In the genomic region with DNA sequence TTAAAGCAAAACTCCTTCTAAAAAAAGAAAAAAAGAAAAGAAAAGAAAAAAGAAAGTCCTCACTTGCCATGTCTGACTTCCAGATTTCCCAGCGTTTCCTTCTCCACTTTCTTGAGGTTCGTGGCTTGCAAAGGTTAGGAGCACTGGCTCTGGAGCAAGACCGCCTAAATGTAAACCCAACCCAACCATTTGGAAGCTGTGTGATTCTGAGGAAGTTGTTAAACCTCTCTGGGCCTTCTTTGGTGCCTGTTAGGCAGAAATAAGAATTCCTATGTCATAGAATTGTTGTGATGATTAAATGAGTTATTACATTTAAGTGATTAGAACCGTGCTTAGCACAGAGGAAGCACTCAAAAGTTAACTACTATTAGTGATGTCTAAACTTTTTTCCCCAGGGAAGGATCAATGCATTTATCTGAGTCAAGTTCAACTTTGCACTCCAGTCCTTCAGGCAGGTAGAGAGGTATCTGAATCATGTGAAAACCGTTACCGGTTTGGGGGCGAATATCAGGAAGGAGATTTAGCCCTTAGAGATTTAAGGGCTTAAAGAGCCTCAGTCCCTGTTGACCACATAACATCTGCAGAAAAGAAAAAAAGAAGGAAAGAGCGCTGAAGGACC, we compare ENCODE assay signal across 8 cellular contexts.
A peak's percentile ranks its signal among the peaks of the same experiment; 100 is the strongest.
DNase-seq lines count a peak whose midpoint lies in the region; ATAC-seq and TF ChIP-seq lines count a peak whose summit lies in the region.

No MANE protein-coding gene starts in this region.

- CTCF ChIA-PET in naive thymus-derived CD4-positive, alpha-beta T cell (lab: Charles Lee): interaction anchor here (0.6 kb wide), 1 partner anchor 9 kb away, joined by 3 read pairs; no protein-coding TSS in a partner anchor
- CTCF ChIA-PET in CD8-positive, alpha-beta memory T cell (lab: Charles Lee): interaction anchor here (2.0 kb wide), 1 partner anchor 13 kb away, joined by 4 read pairs; no protein-coding TSS in a partner anchor

- no peak for TF ChIP-seq CTCF in BE2C (IDR thresholded peaks at IDR 0.05; ENCODE audit: low read depth, low read length)

- H3K4me1 Mint-ChIP-seq in activated T-helper 2 cell treated with anti-CD3 and anti-CD28 coated beads, Interferon-gamma antibody, Interleukin-2, Interleukin-4, amounts not matched to agents 10 μg/mL and 5 μg/mL and 100 μg/mL, durations not matched to agents 14 hours and 24 hours and 36 hours (ENCODE audit: low read depth): peaks cover 8% of the 10 kb centered on the region
- H3K4me1 Mint-ChIP-seq in naive thymus-derived CD4-positive, alpha-beta T cell: peaks cover 5 to 12% (median 6%) of the 10 kb centered on the region in 7 donors
- peaks cover 4 to 6% (median 5%) of the 10 kb centered on the region in 3 donors for H3K4me1 Mint-ChIP-seq in CD8-positive, alpha-beta memory T cell

- peak overlapping the region; percentile 40 for H3K4me3 ChIP-seq in BE2C (ENCODE audit: low read depth, low read length)
- no peak overlapping the region for H3K4me3 ChIP-seq in naive thymus-derived CD4-positive, alpha-beta T cell (ENCODE audit: low read length)
- no peak overlapping the region for H3K4me3 ChIP-seq in CD8-positive, alpha-beta memory T cell (ENCODE audit: low read length)

- H3K9me3 ChIP-seq in BE2C: no peaks in the 10 kb centered on the region
- H3K9me3 ChIP-seq in naive thymus-derived CD4-positive, alpha-beta T cell (ENCODE audit: control insufficient read depth in 2 of 3, low read length in 3 of 3): no peaks in the 10 kb centered on the region
- no peaks in the 10 kb centered on the region for H3K9me3 ChIP-seq in CD8-positive, alpha-beta memory T cell (ENCODE audit: low read length)

- H3K36me3 Mint-ChIP-seq in activated T-helper 2 cell treated with anti-CD3 and anti-CD28 coated beads, Interferon-gamma antibody, Interleukin-2, Interleukin-4, amounts not matched to agents 10 μg/mL and 5 μg/mL and 100 μg/mL, durations not matched to agents 14 hours and 24 hours and 36 hours (ENCODE audit: low read depth): no peaks in the 10 kb centered on the region
- no peaks in the 10 kb centered on the region for H3K36me3 Mint-ChIP-seq in naive thymus-derived CD4-positive, alpha-beta T cell
- no peaks in the 10 kb centered on the region for H3K36me3 Mint-ChIP-seq in CD8-positive, alpha-beta memory T cell

- intact Hi-C loops in activated T-helper 2 cell treated with anti-CD3 and anti-CD28 coated beads, Interferon-gamma antibody, Interleukin-2, Interleukin-4, amounts not matched to agents 10 μg/mL and 5 μg/mL and 100 μg/mL, durations not matched to agents 14 hours and 24 hours and 36 hours (cut with micrococcal nuclease): no loop called here
- intact Hi-C loops in naive thymus-derived CD4-positive, alpha-beta T cell (cut with micrococcal nuclease): no loop called here

- no peaks in the 10 kb centered on the region for H3K36me3 ChIP-seq in BE2C
- no peaks in the 10 kb centered on the region for H3K36me3 ChIP-seq in naive thymus-derived CD4-positive, alpha-beta T cell (ENCODE audit: control insufficient read depth in 2 of 3, insufficient read depth in 3 of 3, low read length in 3 of 3)
- H3K36me3 ChIP-seq in CD8-positive, alpha-beta memory T cell (ENCODE audit: insufficient read depth, low read length): no peaks in the 10 kb centered on the region

- no peaks in the 10 kb centered on the region for H3K9me3 Mint-ChIP-seq in activated T-helper 2 cell treated with anti-CD3 and anti-CD28 coated beads, Interferon-gamma antibody, Interleukin-2, Interleukin-4, amounts not matched to agents 10 μg/mL and 5 μg/mL and 100 μg/mL, durations not matched to agents 14 hours and 24 hours and 36 hours
- peaks cover 0 to 5% (median 0%) of the 10 kb centered on the region in 11 donors for H3K9me3 Mint-ChIP-seq in naive thymus-derived CD4-positive, alpha-beta T cell
- H3K9me3 Mint-ChIP-seq in CD8-positive, alpha-beta memory T cell: no peaks in the 10 kb centered on the region

- ATAC-seq in GM21447 (IDR thresholded peaks at IDR 0.05; ENCODE audit: unreplicated experiment) (peak; percentile 19), GM21423 (IDR thresholded peaks at IDR 0.05; ENCODE audit: unreplicated experiment) (no peak), GM18517 (IDR thresholded peaks at IDR 0.05; ENCODE audit: unreplicated experiment) (no peak)
- no peak for ATAC-seq in naive thymus-derived CD4-positive, alpha-beta T cell

- H3K4me3 Mint-ChIP-seq in activated T-helper 2 cell treated with anti-CD3 and anti-CD28 coated beads, Interferon-gamma antibody, Interleukin-2, Interleukin-4, amounts not matched to agents 10 μg/mL and 5 μg/mL and 100 μg/mL, durations not matched to agents 14 hours and 24 hours and 36 hours (ENCODE audit: low read depth): peak overlapping the region; percentile 34
- peak overlapping the region; percentile 66 to 85 (median 78) for H3K4me3 Mint-ChIP-seq in naive thymus-derived CD4-positive, alpha-beta T cell
- peak overlapping the region in 3 of 7 donors; percentile 29 to 40 (median 38) for H3K4me3 Mint-ChIP-seq in CD8-positive, alpha-beta memory T cell

- peaks cover 3% of the 10 kb centered on the region; the same call in 1 of the 2 replicates for H3K4me1 ChIP-seq in BE2C
- H3K4me1 ChIP-seq in naive thymus-derived CD4-positive, alpha-beta T cell (ENCODE audit: control insufficient read depth in 2 of 2, insufficient read depth in 2 of 2, low read length in 2 of 2): no peaks in the 10 kb centered on the region
- no peaks in the 10 kb centered on the region for H3K4me1 ChIP-seq in CD8-positive, alpha-beta memory T cell (ENCODE audit: insufficient read depth, low read length)

- POLR2A ChIA-PET in naive thymus-derived CD4-positive, alpha-beta T cell (lab: Charles Lee): no interaction called here
- POLR2A ChIA-PET in CD8-positive, alpha-beta memory T cell (lab: Charles Lee): no interaction called here

- H3K27me3 Mint-ChIP-seq in activated T-helper 2 cell treated with anti-CD3 and anti-CD28 coated beads, Interferon-gamma antibody, Interleukin-2, Interleukin-4, amounts not matched to agents 10 μg/mL and 5 μg/mL and 100 μg/mL, durations not matched to agents 14 hours and 24 hours and 36 hours (ENCODE audit: low read depth): peaks cover 25% of the 10 kb centered on the region
- H3K27me3 Mint-ChIP-seq in naive thymus-derived CD4-positive, alpha-beta T cell: peaks cover 0 to 21% (median 9%) of the 10 kb centered on the region in 5 donors
- peaks cover 24 to 30% of the 10 kb centered on the region in 2 donors for H3K27me3 Mint-ChIP-seq in CD8-positive, alpha-beta memory T cell

- H3K27ac Mint-ChIP-seq in activated T-helper 2 cell treated with anti-CD3 and anti-CD28 coated beads, Interferon-gamma antibody, Interleukin-2, Interleukin-4, amounts not matched to agents 10 μg/mL and 5 μg/mL and 100 μg/mL, durations not matched to agents 14 hours and 24 hours and 36 hours: no peak overlapping the region
- H3K27ac Mint-ChIP-seq in naive thymus-derived CD4-positive, alpha-beta T cell: peak overlapping the region in 2 of 9 donors; percentile 62 to 82
- H3K27ac Mint-ChIP-seq in CD8-positive, alpha-beta memory T cell: peak overlapping the region in 1 of 8 donors; percentile 15

- no peak for DNase-seq in BE2C
- DNase-seq in activated T-helper 2 cell treated with anti-CD3 and anti-CD28 coated beads, Interferon-gamma antibody, Interleukin-2, Interleukin-4, amounts not matched to agents 10 μg/mL and 5 μg/mL and 100 μg/mL, durations not matched to agents 14 hours and 24 hours and 36 hours (ENCODE audit: low spot score): no peak
- DNase-seq in naive thymus-derived CD4-positive, alpha-beta T cell: no peak
- DNase-seq in CD8-positive, alpha-beta memory T cell: no peak
- DNase-seq in stimulated activated CD4-positive, alpha-beta T cell treated with anti-CD3 and anti-CD28 coated beads, Interleukin-4, amount 100 ng/mL, for 4 hours: no peak

- no peaks in the 10 kb centered on the region for H3K27me3 ChIP-seq in BE2C
- H3K27me3 ChIP-seq in naive thymus-derived CD4-positive, alpha-beta T cell (ENCODE audit: control insufficient read depth in 2 of 2, insufficient read depth in 2 of 2, low read length in 2 of 2): no peaks in the 10 kb centered on the region
- H3K27me3 ChIP-seq in CD8-positive, alpha-beta memory T cell (ENCODE audit: insufficient read depth, low read length, poor library complexity, severe bottlenecking): no peaks in the 10 kb centered on the region

- H3K27ac ChIP-seq in naive thymus-derived CD4-positive, alpha-beta T cell (ENCODE audit: low read depth, low read length): no peak overlapping the region
- no peak overlapping the region for H3K27ac ChIP-seq in CD8-positive, alpha-beta memory T cell (ENCODE audit: low read depth, low read length)
